Comparison of ENCODE assay signal across 20 cellular contexts in genomic region chr10:16195894-16196293, GRCh38.
DNase-seq lines count a peak whose midpoint lies in the region; TF ChIP-seq lines count a peak whose summit lies in the region.
"Had no signal": no experiment of that assay in that cellular context is flagged by ENCODE, and none has a peak within 500 bp of the region (broad histone marks: within the 10 kb centered on the region; RNA-seq: fewer than 3 reads in every experiment).

No MANE protein-coding gene starts in this region.

- H3K9me2 ChIP-seq in PC-9 (ENCODE audit: insufficient read depth): no peaks in the 10 kb centered on the region

- no peaks in the 10 kb centered on the region for H3K27me3 ChIP-seq in NT2/D1 (ENCODE audit: insufficient read depth, insufficient read length)
- no peaks in the 10 kb centered on the region for H3K27me3 ChIP-seq in PC-9 (ENCODE audit: insufficient read depth, low read depth)
- no peaks in the 10 kb centered on the region for H3K27me3 ChIP-seq in tibial nerve

- no peaks in the 10 kb centered on the region for H3K79me2 ChIP-seq in PC-9 (ENCODE audit: low read depth)

- H3K27me3 Mint-ChIP-seq in T-helper 1 cell treated with Interleukin-12 subunit alpha and Interleukin-12 subunit beta and Interleukin-4 antibody, amounts not matched to agents 30 μg/mL and 1 μg/mL, for 36 hours (ENCODE audit: low read depth): no peaks in the 10 kb centered on the region

- H2AFZ ChIP-seq in PC-9: no peak overlapping the region

- H3F3A ChIP-seq in PC-9 (ENCODE audit: insufficient read depth, low read depth): no peaks in the 10 kb centered on the region

- no peak overlapping the region for H3K9ac ChIP-seq in NT2/D1 (ENCODE audit: insufficient read length, low read depth)

- H3K4me1 ChIP-seq in NT2/D1 (ENCODE audit: insufficient read depth, insufficient read length) (no peaks in the 10 kb centered on the region), PC-9 (replicated peaks; ENCODE audit: insufficient read depth) (no peaks in the 10 kb centered on the region), tibial nerve (no peaks in the 10 kb centered on the region)

- CTCF ChIA-PET in PC-9 (lab: Charles Lee): no interaction called here

- BruUV-seq in PC-9 (replicated peaks; lab: Mats Ljungman, UMichigan): no TSS peak

- WGBS in tibial nerve, 2 donors: 52 to 55% methylated on average over 2 of the region's 2 CpGs

- no peak for TF ChIP-seq CTCF in PC-9 (conservative IDR thresholded peaks at IDR 0.05)
- no peak for TF ChIP-seq CTCF in tibial nerve (IDR thresholded peaks at IDR 0.05)

- intact Hi-C loops in PC-9 (cut with micrococcal nuclease; ENCODE audit: unreplicated experiment): no loop called here

- H3K36me3 ChIP-seq in NT2/D1 (ENCODE audit: insufficient read depth, insufficient read length, low read length) (no peaks in the 10 kb centered on the region), PC-9 (ENCODE audit: low read depth) (no peaks in the 10 kb centered on the region), tibial nerve (no peaks in the 10 kb centered on the region)

- DNase-seq in T-helper 1 cell: no peak
- peak; percentile 57 for DNase-seq in NT2/D1 (ENCODE audit: low read depth, low spot score)
- DNase-seq in iPS DF 4.7 (ENCODE audit: extremely low read depth, low spot score): peak; percentile 64
- no peak for DNase-seq in PC-9
- DNase-seq in NCI-H2029 treated with DMSO at 0.1 percent for 48 hours (lab: John Stamatoyannopoulos, UW): no peak
- no peak for DNase-seq in tibial nerve (ENCODE audit: low spot score in 2 of 2)
- DNase-seq in NCI-H82 treated with DMSO at 0.1 percent for 48 hours (lab: John Stamatoyannopoulos, UW; ENCODE audit: unreplicated experiment): no peak
- DNase-seq: AML-193, DND-41, KG1, NCI-H1417, NCI-H187, NCI-H2227 treated with DMSO at 0.1 percent for 48 hours, NCI-H510A treated with DMSO at 0.1 percent for 48 hours, NCI-H774, PC-3, SIG-M5 had no signal

- H3K9me3 ChIP-seq in NT2/D1 (ENCODE audit: insufficient read depth, low read length): peaks cover 23% of the 10 kb centered on the region; the same call in 1 of the 2 replicates
- no peaks in the 10 kb centered on the region for H3K9me3 ChIP-seq in PC-9 (ENCODE audit: insufficient read depth, low read depth)
- no peaks in the 10 kb centered on the region for H3K9me3 ChIP-seq in tibial nerve

- H3K27ac ChIP-seq in PC-9 (no peak overlapping the region), tibial nerve (no peak overlapping the region)
- H3K27ac ChIP-seq: 22Rv1, RWPE1 had no signal

- H3K4me2 ChIP-seq in PC-9: no peak overlapping the region

- no peaks in the 10 kb centered on the region for H4K20me1 ChIP-seq in PC-9 (ENCODE audit: insufficient read depth)

- peaks cover 9% of the 10 kb centered on the region for H3K36me3 Mint-ChIP-seq in T-helper 1 cell treated with Interleukin-12 subunit alpha and Interleukin-12 subunit beta and Interleukin-4 antibody, amounts not matched to agents 30 μg/mL and 1 μg/mL, for 36 hours (ENCODE audit: low read depth)

- peak overlapping the region; percentile 6 for H3K27ac Mint-ChIP-seq in T-helper 1 cell treated with Interleukin-12 subunit alpha and Interleukin-12 subunit beta and Interleukin-4 antibody, amounts not matched to agents 30 μg/mL and 1 μg/mL, for 36 hours

- no peak for TF ChIP-seq EP300 in tibial nerve (IDR thresholded peaks at IDR 0.05)

- peaks cover 25% of the 10 kb centered on the region for H3K4me1 Mint-ChIP-seq in T-helper 1 cell treated with Interleukin-12 subunit alpha and Interleukin-12 subunit beta and Interleukin-4 antibody, amounts not matched to agents 30 μg/mL and 1 μg/mL, for 36 hours (ENCODE audit: low read depth)

- H3K4me3 Mint-ChIP-seq in T-helper 1 cell treated with Interleukin-12 subunit alpha and Interleukin-12 subunit beta and Interleukin-4 antibody, amounts not matched to agents 30 μg/mL and 1 μg/mL, for 36 hours: peak overlapping the region; percentile 2

- H3K4me3 ChIP-seq in NT2/D1 (ENCODE audit: insufficient read length, low read depth): no peak overlapping the region
- no peak overlapping the region for H3K4me3 ChIP-seq in PC-9
- no peak overlapping the region for H3K4me3 ChIP-seq in tibial nerve

- no peak for TF ChIP-seq POLR2A in tibial nerve (IDR thresholded peaks at IDR 0.05)

- POLR2A ChIA-PET in PC-9 (lab: Charles Lee; ENCODE audit: unreplicated experiment): no interaction called here

- peaks cover 9% of the 10 kb centered on the region for H3K9me3 Mint-ChIP-seq in T-helper 1 cell treated with Interleukin-12 subunit alpha and Interleukin-12 subunit beta and Interleukin-4 antibody, amounts not matched to agents 30 μg/mL and 1 μg/mL, for 36 hours

Comparison
In these comparisons a context has a peak if more than half of its experiments do, and no peak if none do; other contexts are left out.
1. DNase-seq: peak in NT2/D1 (single experiment) and iPS DF 4.7 (single experiment); none in T-helper 1 cell (0 of 5), PC-9 (0 of 2), NCI-H2029 treated with DMSO at 0.1 percent for 48 hours (single experiment), tibial nerve (0 of 2) and NCI-H82 treated with DMSO at 0.1 percent for 48 hours (single experiment).